Comparison of ENCODE assay signal across 1 cellular context in genomic region chr2:170973492-170974303, GRCh38.
TF ChIP-seq lines count a peak whose summit lies in the region.

No MANE protein-coding gene starts in this region.

TF ChIP-seq in K562, 482 proteins besides CTCF, POLR2A, EP300 and RAD21 (continued from another document and continues in another):
- 0 out of 2 replicates have a peak, but pooled peaks have one; percentile 29 for TF ChIP-seq TCF3 (CRISPR knock-in tag; IDR thresholded peaks at IDR 0.05)
- peak; percentile 21; the same call in 1 of the 2 replicates for TF ChIP-seq GATAD2A (IDR thresholded peaks at IDR 0.05)
- TF ChIP-seq, protein P1, sequence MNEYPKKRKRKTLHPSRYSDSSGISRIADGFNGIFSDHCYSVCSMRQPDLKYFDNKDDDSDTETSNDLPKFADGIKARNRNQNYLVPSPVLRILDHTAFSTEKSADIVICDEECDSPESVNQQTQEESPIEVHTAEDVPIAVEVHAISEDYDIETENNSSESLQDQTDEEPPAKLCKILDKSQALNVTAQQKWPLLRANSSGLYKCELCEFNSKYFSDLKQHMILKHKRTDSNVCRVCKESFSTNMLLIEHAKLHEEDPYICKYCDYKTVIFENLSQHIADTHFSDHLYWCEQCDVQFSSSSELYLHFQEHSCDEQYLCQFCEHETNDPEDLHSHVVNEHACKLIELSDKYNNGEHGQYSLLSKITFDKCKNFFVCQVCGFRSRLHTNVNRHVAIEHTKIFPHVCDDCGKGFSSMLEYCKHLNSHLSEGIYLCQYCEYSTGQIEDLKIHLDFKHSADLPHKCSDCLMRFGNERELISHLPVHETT (CRISPR knock-in tag; conservative IDR thresholded peaks at IDR 0.05 in 1 of 2, IDR thresholded peaks at IDR 0.05 in 1 of 2) = peak in 1 of 2 experiments; percentile 49; a peak in 2 of 4 replicates
- TF ChIP-seq ZBTB33 (CRISPR knock-in tag; IDR thresholded peaks at IDR 0.05) = peak; percentile 65
- TF ChIP-seq SMARCA4 (IDR thresholded peaks at IDR 0.05) = 0 out of 2 replicates have a peak, but pooled peaks have one; percentile 36
- TF ChIP-seq TARDBP (IDR thresholded peaks at IDR 0.05) = peak; percentile 88
- peak; percentile 85 to 96 for TF ChIP-seq MAZ (CRISPR knock-in tag; conservative IDR thresholded peaks at IDR 0.05 in 1 of 2, IDR thresholded peaks at IDR 0.05 in 1 of 2)
- TF ChIP-seq MBD2 (IDR thresholded peaks at IDR 0.05; ENCODE audit: borderline replicate concordance, low read depth) = 0 out of 2 replicates have a peak, but pooled peaks have one; percentile 21
- TF ChIP-seq GABPB1 (CRISPR knock-in tag; IDR thresholded peaks at IDR 0.05) = peak; percentile 57; the same call in 1 of the 2 replicates
- TF ChIP-seq HIVEP1 (CRISPR knock-in tag; IDR thresholded peaks at IDR 0.05) = 0 out of 2 replicates have a peak, but pooled peaks have one; percentile 2
- 0 out of 2 replicates have a peak, but pooled peaks have one; percentile 41 for TF ChIP-seq ELF1 (tag; IDR thresholded peaks at IDR 0.05)
- TF ChIP-seq KLF13 (tag; IDR thresholded peaks at IDR 0.05; ENCODE audit: borderline replicate concordance, low read depth) = peak; percentile 45; the same call in 1 of the 2 replicates
- TF ChIP-seq MAX (CRISPR knock-in tag; IDR thresholded peaks at IDR 0.05) = peak; percentile 94
- TF ChIP-seq, protein P2, sequence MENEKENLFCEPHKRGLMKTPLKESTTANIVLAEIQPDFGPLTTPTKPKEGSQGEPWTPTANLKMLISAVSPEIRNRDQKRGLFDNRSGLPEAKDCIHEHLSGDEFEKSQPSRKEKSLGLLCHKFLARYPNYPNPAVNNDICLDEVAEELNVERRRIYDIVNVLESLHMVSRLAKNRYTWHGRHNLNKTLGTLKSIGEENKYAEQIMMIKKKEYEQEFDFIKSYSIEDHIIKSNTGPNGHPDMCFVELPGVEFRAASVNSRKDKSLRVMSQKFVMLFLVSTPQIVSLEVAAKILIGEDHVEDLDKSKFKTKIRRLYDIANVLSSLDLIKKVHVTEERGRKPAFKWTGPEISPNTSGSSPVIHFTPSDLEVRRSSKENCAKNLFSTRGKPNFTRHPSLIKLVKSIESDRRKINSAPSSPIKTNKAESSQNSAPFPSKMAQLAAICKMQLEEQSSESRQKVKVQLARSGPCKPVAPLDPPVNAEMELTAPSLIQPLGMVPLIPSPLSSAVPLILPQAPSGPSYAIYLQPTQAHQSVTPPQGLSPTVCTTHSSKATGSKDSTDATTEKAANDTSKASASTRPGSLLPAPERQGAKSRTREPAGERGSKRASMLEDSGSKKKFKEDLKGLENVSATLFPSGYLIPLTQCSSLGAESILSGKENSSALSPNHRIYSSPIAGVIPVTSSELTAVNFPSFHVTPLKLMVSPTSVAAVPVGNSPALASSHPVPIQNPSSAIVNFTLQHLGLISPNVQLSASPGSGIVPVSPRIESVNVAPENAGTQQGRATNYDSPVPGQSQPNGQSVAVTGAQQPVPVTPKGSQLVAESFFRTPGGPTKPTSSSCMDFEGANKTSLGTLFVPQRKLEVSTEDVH (IDR thresholded peaks at IDR 0.05; ENCODE audit: low read depth, partially characterized antibody) = no peak
- TF ChIP-seq SMC3 (conservative IDR thresholded peaks at IDR 0.05; ENCODE audit: insufficient read depth, low read depth, low read length) = peak; percentile 99
- TF ChIP-seq ZNF583 (CRISPR knock-in tag; IDR thresholded peaks at IDR 0.05) = peak; percentile 48; the same call in 1 of the 2 replicates
- peak; percentile 94 for TF ChIP-seq KLF1 (tag; IDR thresholded peaks at IDR 0.05)
- TF ChIP-seq BACH1 (tag; IDR thresholded peaks at IDR 0.05) = no peak
- TF ChIP-seq SP1 (CRISPR knock-in tag; IDR thresholded peaks at IDR 0.05) = peak; percentile 61; the same call in 1 of the 2 replicates
- TF ChIP-seq SAFB (IDR thresholded peaks at IDR 0.05; ENCODE audit: borderline replicate concordance, low read depth, low read length) = peak; percentile 90
- TF ChIP-seq RBM22 (IDR thresholded peaks at IDR 0.05; ENCODE audit: low read depth, low read length, poor library complexity, severe bottlenecking) = no peak
- TF ChIP-seq, protein P3, sequence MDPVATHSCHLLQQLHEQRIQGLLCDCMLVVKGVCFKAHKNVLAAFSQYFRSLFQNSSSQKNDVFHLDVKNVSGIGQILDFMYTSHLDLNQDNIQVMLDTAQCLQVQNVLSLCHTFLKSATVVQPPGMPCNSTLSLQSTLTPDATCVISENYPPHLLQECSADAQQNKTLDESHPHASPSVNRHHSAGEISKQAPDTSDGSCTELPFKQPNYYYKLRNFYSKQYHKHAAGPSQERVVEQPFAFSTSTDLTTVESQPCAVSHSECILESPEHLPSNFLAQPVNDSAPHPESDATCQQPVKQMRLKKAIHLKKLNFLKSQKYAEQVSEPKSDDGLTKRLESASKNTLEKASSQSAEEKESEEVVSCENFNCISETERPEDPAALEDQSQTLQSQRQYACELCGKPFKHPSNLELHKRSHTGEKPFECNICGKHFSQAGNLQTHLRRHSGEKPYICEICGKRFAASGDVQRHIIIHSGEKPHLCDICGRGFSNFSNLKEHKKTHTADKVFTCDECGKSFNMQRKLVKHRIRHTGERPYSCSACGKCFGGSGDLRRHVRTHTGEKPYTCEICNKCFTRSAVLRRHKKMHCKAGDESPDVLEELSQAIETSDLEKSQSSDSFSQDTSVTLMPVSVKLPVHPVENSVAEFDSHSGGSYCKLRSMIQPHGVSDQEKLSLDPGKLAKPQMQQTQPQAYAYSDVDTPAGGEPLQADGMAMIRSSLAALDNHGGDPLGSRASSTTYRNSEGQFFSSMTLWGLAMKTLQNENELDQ (CRISPR knock-in tag; IDR thresholded peaks at IDR 0.05; ENCODE audit: borderline replicate concordance) = no peak
- TF ChIP-seq ZNF592 (IDR thresholded peaks at IDR 0.05) = peak; percentile 88
- TF ChIP-seq FOSL1 (tag; conservative IDR thresholded peaks at IDR 0.05) = peak; percentile 48
- TF ChIP-seq, protein P4, sequence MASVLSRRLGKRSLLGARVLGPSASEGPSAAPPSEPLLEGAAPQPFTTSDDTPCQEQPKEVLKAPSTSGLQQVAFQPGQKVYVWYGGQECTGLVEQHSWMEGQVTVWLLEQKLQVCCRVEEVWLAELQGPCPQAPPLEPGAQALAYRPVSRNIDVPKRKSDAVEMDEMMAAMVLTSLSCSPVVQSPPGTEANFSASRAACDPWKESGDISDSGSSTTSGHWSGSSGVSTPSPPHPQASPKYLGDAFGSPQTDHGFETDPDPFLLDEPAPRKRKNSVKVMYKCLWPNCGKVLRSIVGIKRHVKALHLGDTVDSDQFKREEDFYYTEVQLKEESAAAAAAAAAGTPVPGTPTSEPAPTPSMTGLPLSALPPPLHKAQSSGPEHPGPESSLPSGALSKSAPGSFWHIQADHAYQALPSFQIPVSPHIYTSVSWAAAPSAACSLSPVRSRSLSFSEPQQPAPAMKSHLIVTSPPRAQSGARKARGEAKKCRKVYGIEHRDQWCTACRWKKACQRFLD (CRISPR knock-in tag; IDR thresholded peaks at IDR 0.05) = peak; percentile 74; the same call in 1 of the 2 replicates
- peak; percentile 83 for TF ChIP-seq ATF7 (IDR thresholded peaks at IDR 0.05)
- 0 out of 2 replicates have a peak, but pooled peaks have one; percentile 27 for TF ChIP-seq ZNF561 (CRISPR knock-in tag; conservative IDR thresholded peaks at IDR 0.05)
- peak; percentile 89 for TF ChIP-seq POLR2G (IDR thresholded peaks at IDR 0.05; ENCODE audit: low read depth, low read length)
- TF ChIP-seq POLR2B (IDR thresholded peaks at IDR 0.05; ENCODE audit: low read depth, partially characterized antibody) = peak; percentile 64
- no peak for TF ChIP-seq ZNF431 (CRISPR knock-in tag; IDR thresholded peaks at IDR 0.05)
- no peak for TF ChIP-seq ZNF507 (tag; conservative IDR thresholded peaks at IDR 0.05)
- 0 out of 2 replicates have a peak, but pooled peaks have one; percentile 28 for TF ChIP-seq HDAC8 (tag; IDR thresholded peaks at IDR 0.05)
- no peak for TF ChIP-seq ZFP30 (CRISPR knock-in tag; IDR thresholded peaks at IDR 0.05; ENCODE audit: borderline replicate concordance)
- peak; percentile 88 for TF ChIP-seq ZBTB7A (IDR thresholded peaks at IDR 0.05; ENCODE audit: borderline replicate concordance, control insufficient read depth, low read depth, low read length)
- TF ChIP-seq E4F1 (CRISPR knock-in tag; IDR thresholded peaks at IDR 0.05; ENCODE audit: borderline replicate concordance) = 0 out of 2 replicates have a peak, but pooled peaks have one; percentile 8
- peak; percentile 57 for TF ChIP-seq PCBP1 (IDR thresholded peaks at IDR 0.05; ENCODE audit: low read depth, low read length, poor library complexity, severe bottlenecking)
- TF ChIP-seq ATF6 (CRISPR knock-in tag; IDR thresholded peaks at IDR 0.05) = peak; percentile 30; the same call in 1 of the 2 replicates
- peak; percentile 83 for TF ChIP-seq EP400 (IDR thresholded peaks at IDR 0.05)
- TF ChIP-seq E2F5 (CRISPR knock-in tag; IDR thresholded peaks at IDR 0.05) = 0 out of 2 replicates have a peak, but pooled peaks have one; percentile 22
- TF ChIP-seq SRF (CRISPR knock-in tag; IDR thresholded peaks at IDR 0.05) = 0 out of 4 replicates have a peak, but pooled peaks of 1 of the 2 experiments have one; percentile 33
